In genomic region chr1:162475089-162475488, GRCh38 we compare ENCODE assay signal across 15 cellular contexts. TPM values are rescaled to one million over a fixed set of nuclear protein-coding genes. Genes with fewer than 3 reads are reported as not detected.
DNase-seq lines count a peak whose midpoint lies in the region; TF ChIP-seq lines count a peak whose summit lies in the region.
"Had no signal": no experiment of that assay in that cellular context is flagged by ENCODE, and none has a peak within 500 bp of the region (broad histone marks: within the 10 kb centered on the region; RNA-seq: fewer than 3 reads in every experiment).

No MANE protein-coding gene starts in this region.

- H3K27ac ChIP-seq in C4-2B (0 out of 2 replicates have a peak overlapping the region, but pooled peaks have one; percentile 9), SK-N-SH (ENCODE audit: low read depth in 2 of 2, low read length in 1 of 2) (no peak overlapping the region)
- H3K27ac ChIP-seq: A549, BLaER1 had no signal

- no peak overlapping the region for H2AFZ ChIP-seq in SK-N-SH (ENCODE audit: low read depth)

- H3K27me3 ChIP-seq in SK-N-SH (ENCODE audit: insufficient read depth), result no peaks in the 10 kb centered on the region
- H3K27me3 ChIP-seq: BLaER1 had no signal

- CTCF ChIA-PET in SK-N-SH (lab: Yijun Ruan, JAX), result no interaction called here

- H3K9ac ChIP-seq in SK-N-SH, result no peak overlapping the region
- H3K9ac ChIP-seq: BLaER1 had no signal

- H3K9me3 ChIP-seq in SK-N-SH, result peaks cover 3% of the 10 kb centered on the region; the same call in 1 of the 2 replicates

- DNase-seq in LNCaP clone FGC (ENCODE audit: low read depth), result peak; percentile 23
- DNase-seq in astrocyte of the hippocampus (ENCODE audit: low read depth, low spot score), result peak; percentile 23
- peak; percentile 41 for DNase-seq in midbrain (lab: John Stamatoyannopoulos, UW)
- DNase-seq in SK-N-SH, result no peak
- no peak for DNase-seq in NCI-H187 (lab: John Stamatoyannopoulos, UW)
- no peak for DNase-seq in NAMALWA (ENCODE audit: low spot score)
- no peak for DNase-seq in SHP77 (lab: John Stamatoyannopoulos, UW)
- DNase-seq: CD8-positive, alpha-beta T cell; NCI-H1105; NCI-H510A; NCI-H748 treated with DMSO at 0.1 percent for 48 hours; OCI-M1 had no signal

- H4K20me1 ChIP-seq in SK-N-SH (ENCODE audit: insufficient read depth), result no peaks in the 10 kb centered on the region
- H4K20me1 ChIP-seq: BLaER1 had no signal

- H3F3A ChIP-seq in SK-N-SH (replicated peaks; ENCODE audit: insufficient read depth), result no peaks in the 10 kb centered on the region

- H3K36me3 ChIP-seq in SK-N-SH (replicated peaks in 1 of 2; ENCODE audit: control insufficient read depth in 1 of 2, insufficient read depth in 2 of 2, low read length in 1 of 2), result no peaks in the 10 kb centered on the region
- H3K36me3 ChIP-seq: BLaER1 had no signal

- POLR2A ChIA-PET in SK-N-SH (lab: Yijun Ruan, JAX), result no interaction called here

- TF ChIP-seq RAD21 in SK-N-SH (IDR thresholded peaks at IDR 0.05; ENCODE audit: low read length), result no peak

- no peaks in the 10 kb centered on the region for H3K79me2 ChIP-seq in SK-N-SH (ENCODE audit: insufficient read depth)

- no peak for TF ChIP-seq EP300 in SK-N-SH (IDR thresholded peaks at IDR 0.05; ENCODE audit: borderline replicate concordance in 1 of 2, low read depth in 1 of 2, low read length in 1 of 2)

- H3K4me3 ChIP-seq in LNCaP clone FGC (ENCODE audit: low read depth, low read length) (no peak overlapping the region), SK-N-SH (ENCODE audit: low read depth in 2 of 2, low read length in 1 of 2) (no peak overlapping the region)
- H3K4me3 ChIP-seq: A549, BLaER1 had no signal

- 50% methylated on average over 2 of the region's 2 CpGs for WGBS in SK-N-SH (ENCODE audit: low lambda C conversion rate)

- TF ChIP-seq CTCF in C4-2B (conservative IDR thresholded peaks at IDR 0.05), result no peak
- no peak for TF ChIP-seq CTCF in LNCaP clone FGC (IDR thresholded peaks at IDR 0.05; ENCODE audit: control insufficient read depth, extremely low read depth, insufficient read depth)
- no peak for TF ChIP-seq CTCF in SK-N-SH (IDR thresholded peaks at IDR 0.05)

- H3K4me2 ChIP-seq in SK-N-SH, result no peak overlapping the region
- H3K4me2 ChIP-seq: A549, BLaER1 had no signal

- H3K9me2 ChIP-seq in SK-N-SH, result no peaks in the 10 kb centered on the region

- H3K4me1 ChIP-seq in SK-N-SH (ENCODE audit: control insufficient read depth in 1 of 2, insufficient read depth in 2 of 2, low read depth in 1 of 2, low read length in 1 of 2), result no peaks in the 10 kb centered on the region
- H3K4me1 ChIP-seq: A549, BLaER1 had no signal

TF ChIP-seq in SK-N-SH, 30 proteins besides CTCF, POLR2A, EP300 and RAD21:
- TF ChIP-seq GATA2 (CRISPR knock-in tag; IDR thresholded peaks at IDR 0.05) (no peak), NFIC (IDR thresholded peaks at IDR 0.05; ENCODE audit: borderline replicate concordance) (no peak), CHD2 (IDR thresholded peaks at IDR 0.05; ENCODE audit: low read length, partially characterized antibody) (no peak), FOSL2 (IDR thresholded peaks at IDR 0.05; ENCODE audit: borderline replicate concordance, low read depth) (no peak), ZBTB33 (IDR thresholded peaks at IDR 0.05; ENCODE audit: borderline replicate concordance, low read depth) (no peak), JUND (IDR thresholded peaks at IDR 0.05) (no peak), MEF2A (IDR thresholded peaks at IDR 0.05; ENCODE audit: borderline replicate concordance, low read depth) (no peak), SIN3A (IDR thresholded peaks at IDR 0.05; ENCODE audit: borderline replicate concordance, low read depth, low read length) (no peak), FOXJ3 (CRISPR knock-in tag; IDR thresholded peaks at IDR 0.05) (no peak), FOXM1 (IDR thresholded peaks at IDR 0.05; ENCODE audit: low read depth) (no peak), ELF1 (IDR thresholded peaks at IDR 0.05) (no peak), TAF1 (IDR thresholded peaks at IDR 0.05; ENCODE audit: borderline replicate concordance, low read depth, low read length) (no peak), SMC3 (IDR thresholded peaks at IDR 0.05; ENCODE audit: low read depth, low read length) (no peak), IRF3 (IDR thresholded peaks at IDR 0.05; ENCODE audit: low read depth, low read length) (no peak), GABPA (IDR thresholded peaks at IDR 0.05; ENCODE audit: low read depth) (no peak), EZH2phosphoT487 (IDR thresholded peaks at IDR 0.05; ENCODE audit: borderline replicate concordance, low read depth) (no peak)

RNA-seq across cellular contexts. Expression of gene UHMK1, which starts 22.5 kb away (rescaled TPM):
- 7.4 and 12.3 TPM in 2 replicates for polyA plus RNA-seq in SK-N-SH (2012; rRNA removed)
- polyA plus RNA-seq in SK-N-SH (2012; cell fraction: cytosol; rRNA removed), result 16.0 and 18.1 TPM in 2 replicates
- 4.2 and 9.7 TPM in 2 replicates for polyA plus RNA-seq in SK-N-SH (2012; cell fraction: nucleus; rRNA removed)

Comparison
In these comparisons a context has a peak if more than half of its experiments do, and no peak if none do; other contexts are left out.
1. DNase-seq: peak in LNCaP clone FGC (single experiment), astrocyte of the hippocampus (single experiment) and midbrain (single experiment); none in SK-N-SH (single experiment), NCI-H187 (0 of 2), NAMALWA (single experiment) and SHP77 (0 of 2).